In the genomic region with DNA sequence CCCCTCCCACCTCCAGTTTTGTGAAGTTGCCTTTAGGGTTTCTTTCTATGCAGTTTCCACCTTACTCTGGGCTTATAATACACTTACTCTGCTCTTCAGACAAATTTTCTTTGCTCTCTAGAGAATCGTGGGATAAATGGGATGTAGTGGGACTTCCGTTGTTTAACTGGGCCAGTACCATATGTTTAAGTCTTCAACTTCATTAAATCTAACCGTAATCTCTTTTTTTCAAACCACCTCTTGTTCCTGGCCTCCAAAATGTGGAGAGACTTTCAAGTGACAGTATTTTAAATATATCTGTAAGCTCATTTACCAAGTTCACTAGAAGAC, we compare ENCODE assay signal across 8 cellular contexts. TPM values are rescaled to one million over a fixed set of nuclear protein-coding genes. Genes with fewer than 3 reads are reported as not detected.
A peak's percentile ranks its signal among the peaks of the same experiment; 100 is the strongest.
DNase-seq lines count a peak whose midpoint lies in the region; ATAC-seq, FAIRE-seq and TF ChIP-seq lines count a peak whose summit lies in the region.

No MANE protein-coding gene starts in this region.

- H2BK20ac ChIP-seq in H1 (ENCODE audit: low read length), result no peak overlapping the region

- H2BK15ac ChIP-seq in H1 (ENCODE audit: low read length), result no peak overlapping the region

- H3K14ac ChIP-seq in H1 (ENCODE audit: insufficient read length), result no peak overlapping the region

- H3K9me2 ChIP-seq in DOHH2 (replicated peaks; ENCODE audit: control insufficient read depth, low read length), result no peaks in the 10 kb centered on the region

- peak overlapping the region; percentile 82 for H3K4me3 ChIP-seq in DOHH2 (ENCODE audit: low read length)
- H3K4me3 ChIP-seq in H1 (ENCODE audit: extremely low read depth in 1 of 4, insufficient read depth in 2 of 4, low read depth in 3 of 4, low read length in 4 of 4), result peak overlapping the region; percentile 84 to 98 (median 90)
- peak overlapping the region; percentile 71 to 72 for H3K4me3 ChIP-seq in neutrophil (ENCODE audit: low read depth in 1 of 2, low read length in 1 of 2)

- ATAC-seq in HG03432 (IDR thresholded peaks at IDR 0.05; ENCODE audit: unreplicated experiment), result no peak
- ATAC-seq in HG03175 (IDR thresholded peaks at IDR 0.05; ENCODE audit: unreplicated experiment), result no peak
- ATAC-seq in esophagus mucosa, result no peak

- H3K23me2 ChIP-seq in H1 (ENCODE audit: low read depth, low read length), result peaks cover 12% of the 10 kb centered on the region; the same call in 1 of the 2 replicates

- peak overlapping the region; percentile 36 for H3K27ac ChIP-seq in DOHH2 (ENCODE audit: low read depth, low read length)
- 0 out of 2 replicates have a peak overlapping the region, but pooled peaks have one; percentile 88 for H3K27ac ChIP-seq in H1 (ENCODE audit: low read depth, low read length)
- no peak overlapping the region for H3K27ac ChIP-seq in neutrophil

- TF ChIP-seq POLR2A in H1 (IDR thresholded peaks at IDR 0.05; ENCODE audit: control extremely low read depth in 1 of 2, low read depth in 2 of 2, low read length in 2 of 2), result no peak

- peaks cover 27% of the 10 kb centered on the region for H4K20me1 ChIP-seq in DOHH2 (ENCODE audit: control insufficient read depth, insufficient read depth, low read depth, low read length)
- peaks cover 0 to 13% of the 10 kb centered on the region in 2 experiments for H4K20me1 ChIP-seq in H1 (replicated peaks in 1 of 2; ENCODE audit: control insufficient read depth in 1 of 2, insufficient read depth in 2 of 2, low read length in 2 of 2)

- H3K4me2 ChIP-seq in DOHH2 (ENCODE audit: low read length) (peak overlapping the region; percentile 71), H1 (ENCODE audit: insufficient read depth in 1 of 2, low read depth in 2 of 2, low read length in 2 of 2) (peak overlapping the region; percentile 71)

- peak overlapping the region; percentile 55; the same call in 1 of the 2 replicates for H2BK5ac ChIP-seq in H1 (ENCODE audit: low read depth, low read length)

- H3K56ac ChIP-seq in H1 (replicated peaks; ENCODE audit: insufficient read length, low read depth, low read length), result peak overlapping the region; percentile 60

- CTCF ChIA-PET in H1 (lab: Charles Lee; ENCODE audit: partially characterized antibody), result interaction anchor here (1.6 to 2.7 kb wide), 2 partner anchors 10 to 121 kb away, joined by 4 to 11 read pairs; no protein-coding TSS in a partner anchor

- H3K27me3 ChIP-seq in DOHH2 (ENCODE audit: control insufficient read depth, low read length), result no peaks in the 10 kb centered on the region
- H3K27me3 ChIP-seq in H1 (replicated peaks in 1 of 4; ENCODE audit: control insufficient read depth in 3 of 4, extremely low read depth in 1 of 4, insufficient read depth in 3 of 4, low read length in 3 of 4), result no peaks in the 10 kb centered on the region
- H3K27me3 ChIP-seq in neutrophil, result peaks cover 33% of the 10 kb centered on the region

- no peak overlapping the region for H3K23ac ChIP-seq in H1 (ENCODE audit: insufficient read length)

- no peak for TF ChIP-seq EP300 in H1 (IDR thresholded peaks at IDR 0.05; ENCODE audit: borderline replicate concordance in 1 of 2, low read depth in 2 of 2, low read length in 2 of 2)

- no peak overlapping the region for H2AFZ ChIP-seq in H1 (ENCODE audit: low read length)

- H3K18ac ChIP-seq in H1 (ENCODE audit: extremely low read depth, low read length), result peak overlapping the region; percentile 78; the same call in 1 of the 2 replicates

- H3K79me2 ChIP-seq in DOHH2 (ENCODE audit: control insufficient read depth, low read length), result peaks cover 59% of the 10 kb centered on the region
- H3K79me2 ChIP-seq in H1 (ENCODE audit: control insufficient read depth in 1 of 2, insufficient read depth in 2 of 2, low read length in 2 of 2), result peaks cover 13 to 54% of the 10 kb centered on the region in 2 experiments

- H4K91ac ChIP-seq in H1 (replicated peaks; ENCODE audit: insufficient read length, low read length), result no peak overlapping the region

- FAIRE-seq in H1 (lab: Jason Lieb, UNC), result no peak

- H4K5ac ChIP-seq in H1 (ENCODE audit: insufficient read length, low read depth, low read length), result no peak overlapping the region

- H3K36me3 ChIP-seq in DOHH2 (ENCODE audit: control insufficient read depth, low read length), result peaks cover 48% of the 10 kb centered on the region
- peaks cover 0 to 24% (median 4%) of the 10 kb centered on the region in 4 experiments; a peak in 4 of 8 replicates for H3K36me3 ChIP-seq in H1 (ENCODE audit: control insufficient read depth in 2 of 4, insufficient read depth in 4 of 4, low read length in 3 of 4)
- no peaks in the 10 kb centered on the region for H3K36me3 ChIP-seq in neutrophil

- peak overlapping the region; percentile 95 for H3K4ac ChIP-seq in H1 (replicated peaks; ENCODE audit: insufficient read length, low read depth, low read length)

- peak overlapping the region; percentile 68 to 95 (median 89) for H3K9ac ChIP-seq in H1 (replicated peaks in 1 of 4; ENCODE audit: extremely low read depth in 1 of 4, low read depth in 3 of 4, low read length in 3 of 4)

- POLR2A ChIA-PET in H1 (lab: Charles Lee; ENCODE audit: partially characterized antibody), result interaction anchor here (1.2 to 3.0 kb wide), 7 partner anchors 10 to 121 kb away, joined by 3 to 19 read pairs (median 5); a partner anchor contains a TSS

- peaks cover 3% of the 10 kb centered on the region for H3F3A ChIP-seq in DOHH2 (ENCODE audit: control insufficient read depth, insufficient read depth)

- peak overlapping the region; percentile 38 for H2BK120ac ChIP-seq in H1 (replicated peaks; ENCODE audit: low read depth, low read length)

- H2AK5ac ChIP-seq in H1 (ENCODE audit: low read depth, low read length), result 0 out of 2 replicates have a peak overlapping the region, but pooled peaks have one; percentile 82

- peak; percentile 65 for DNase-seq in NCI-H526 treated with DMSO at 0.1 percent for 48 hours (lab: John Stamatoyannopoulos, UW)
- DNase-seq in H1 (ENCODE audit: low read depth in 1 of 2, low spot score in 2 of 2), result no peak
- no peak for DNase-seq in NOMO-1 (lab: John Stamatoyannopoulos, UW; ENCODE audit: unreplicated experiment in 2 of 2)

- H2BK12ac ChIP-seq in H1 (ENCODE audit: low read depth, low read length), result peak overlapping the region; percentile 64; the same call in 1 of the 2 replicates

- no peaks in the 10 kb centered on the region for H3K9me3 ChIP-seq in DOHH2 (ENCODE audit: control insufficient read depth, insufficient read depth, low read length)
- H3K9me3 ChIP-seq in H1 (ENCODE audit: insufficient read depth in 2 of 2, low read depth in 1 of 2, low read length in 1 of 2), result no peaks in the 10 kb centered on the region
- no peaks in the 10 kb centered on the region for H3K9me3 ChIP-seq in neutrophil

- no peaks in the 10 kb centered on the region for H3K79me1 ChIP-seq in H1 (ENCODE audit: low read depth, low read length)

- TF ChIP-seq CTCF in DOHH2 (IDR thresholded peaks at IDR 0.05; ENCODE audit: low read depth, low read length, poor library complexity, severe bottlenecking) (no peak), H1 (IDR thresholded peaks at IDR 0.05; ENCODE audit: control extremely low read depth in 1 of 3, insufficient read depth in 1 of 3, low read depth in 1 of 3, low read length in 3 of 3) (no peak), neutrophil (IDR thresholded peaks at IDR 0.05) (no peak)

- no peak overlapping the region for H4K8ac ChIP-seq in H1 (ENCODE audit: extremely low read depth, insufficient read depth, low read length)

- no peak for TF ChIP-seq RAD21 in H1 (IDR thresholded peaks at IDR 0.05 in 1 of 2, conservative IDR thresholded peaks at IDR 0.05 in 1 of 2; ENCODE audit: low read depth in 2 of 2, low read length in 2 of 2)

- WGBS in H1 (ENCODE audit: extremely low coverage in 1 of 2, insufficient coverage in 1 of 2, insufficient read length in 1 of 2, insufficient replicate concordance in 2 of 2, low coverage in 1 of 2, low lambda C conversion rate in 2 of 2, missing lambda C conversion rate in 1 of 2), 2 experiments, result 2% methylated on average over 3 of the region's 3 CpGs; no CpG with 5 or more reads in 1 of the 2 experiments

- H3K4me1 ChIP-seq in DOHH2 (ENCODE audit: control insufficient read depth, low read length) (peaks cover 43% of the 10 kb centered on the region), H1 (replicated peaks in 1 of 4; ENCODE audit: control insufficient read depth in 3 of 4, insufficient read depth in 4 of 4, low read length in 3 of 4) (peaks cover 0 to 4% (median 1%) of the 10 kb centered on the region in 4 experiments; a peak in 2 of 7 replicates), neutrophil (ENCODE audit: control insufficient read depth in 1 of 2, insufficient read depth in 1 of 2, low read depth in 1 of 2, low read length in 1 of 2) (peaks cover 14 to 15% of the 10 kb centered on the region in 2 experiments)

TF ChIP-seq in H1, 55 proteins besides CTCF, POLR2A, EP300 and RAD21:
- TF ChIP-seq POLR2AphosphoS5 (IDR thresholded peaks at IDR 0.05; ENCODE audit: low read depth, low read length), result no peak
- TF ChIP-seq BRCA1 (IDR thresholded peaks at IDR 0.05; ENCODE audit: low read depth, low read length), result no peak
- TF ChIP-seq EZH2 (IDR thresholded peaks at IDR 0.05; ENCODE audit: low read depth, low read length, severe bottlenecking), result no peak
- TF ChIP-seq TAF7 (optimal IDR thresholded peaks at IDR 0.05; ENCODE audit: borderline replicate concordance, low read depth, low read length), result no peak
- no peak for TF ChIP-seq SP1 (IDR thresholded peaks at IDR 0.05; ENCODE audit: low read depth, low read length)
- TF ChIP-seq EGR1 (IDR thresholded peaks at IDR 0.05; ENCODE audit: borderline replicate concordance, low read depth, low read length), result no peak

RNA-seq across cellular contexts. Expression of a gene that starts 23.9 kb away (rescaled TPM):
- 388 and 410 TPM in 2 replicates for total RNA-seq in H1 (2021; fragmentation: NEBNext Ultra II Directional; extraction: Animal tissue kit (Norgen Biotek cat#: 25700))
- polyA plus RNA-seq in H1 (2011; rRNA removed), result 106 and 143 TPM in 2 replicates
- 200 TPM for polyA plus RNA-seq in H1 (2011; cell fraction: cytosol; rRNA removed)
- 292 TPM for polyA plus RNA-seq in H1 (2011; cell fraction: nucleus; rRNA removed)
- polyA plus RNA-seq in H1 (2012, experiment 1 of 2), result 219 to 400 TPM (median 256 TPM) in 4 replicates
- polyA plus RNA-seq in H1 (2012, experiment 2 of 2), result 13.1 TPM
- polyA plus RNA-seq in H1 (2013, experiment 1 of 2), result 192 TPM
- polyA plus RNA-seq in H1 (2013, experiment 2 of 2), result 190 TPM
- polyA minus RNA-seq in H1 (2011; rRNA and poly(A)+ RNA removed), result 499 and 736 TPM in 2 replicates
- 283 TPM for polyA minus RNA-seq in H1 (2011; cell fraction: cytosol; rRNA and poly(A)+ RNA removed)
- 475 TPM for polyA minus RNA-seq in H1 (2011; cell fraction: nucleus; rRNA and poly(A)+ RNA removed)
- 69.5 TPM for total RNA-seq in esophagus mucosa
